Comparison of ENCODE assay signal across 16 cellular contexts in the genomic region with DNA sequence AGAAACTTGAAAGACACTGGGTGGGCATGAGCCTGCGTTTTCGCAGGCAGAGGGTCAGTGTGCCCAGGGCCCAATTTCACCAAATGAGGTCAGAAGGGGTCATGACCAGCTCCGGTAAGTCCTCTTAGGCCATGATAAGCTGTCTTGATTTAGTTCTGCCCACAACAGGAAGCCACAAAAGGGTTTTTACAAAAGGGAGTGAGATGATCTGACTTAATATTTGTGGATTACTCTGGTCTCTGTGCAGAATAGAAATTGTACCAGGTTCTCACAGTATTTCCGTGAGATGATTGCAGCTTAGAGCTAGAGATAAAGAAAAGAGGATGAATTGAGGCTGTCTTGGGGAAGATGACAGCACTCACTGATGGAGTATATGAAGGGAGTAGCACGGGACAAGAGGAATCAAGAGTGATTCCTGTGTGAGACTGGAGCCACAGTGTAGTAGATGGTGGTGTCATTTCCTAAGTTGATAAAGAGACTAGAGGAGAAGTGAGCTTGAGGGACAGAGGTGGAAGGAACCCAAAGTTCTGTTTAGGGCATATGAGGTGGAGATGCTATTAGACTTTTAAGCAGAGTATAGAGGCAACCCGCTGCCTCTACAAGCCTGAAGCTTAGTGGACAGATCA.
A peak's percentile ranks its signal among the peaks of the same experiment; 100 is the strongest.
DNase-seq lines count a peak whose midpoint lies in the region; ATAC-seq and TF ChIP-seq lines count a peak whose summit lies in the region.
"Had no signal": no experiment of that assay in that cellular context is flagged by ENCODE, and none has a peak within 500 bp of the region (broad histone marks: within the 10 kb centered on the region; RNA-seq: fewer than 3 reads in every experiment).

No MANE protein-coding gene starts in this region.

- 87 to 89% methylated on average over 6 of the region's 6 CpGs for WGBS in heart right ventricle, 2 donors

- H3K27me3 ChIP-seq in heart right ventricle = peaks cover 0 to 5% (median 0%) of the 10 kb centered on the region in 7 donors
- H3K27me3 ChIP-seq: MG63 had no signal

- TF ChIP-seq CTCF in heart right ventricle (IDR thresholded peaks at IDR 0.05) = no peak

- H3K4me1 Mint-ChIP-seq in T-helper 17 cell = peaks cover 4% of the 10 kb centered on the region
- H3K4me1 Mint-ChIP-seq in immature natural killer cell = peaks cover 13 to 29% of the 10 kb centered on the region in 2 donors

- H3K27me3 Mint-ChIP-seq in T-helper 17 cell = no peaks in the 10 kb centered on the region
- peaks cover 0 to 1% (median 0%) of the 10 kb centered on the region in 3 donors for H3K27me3 Mint-ChIP-seq in immature natural killer cell (ENCODE audit: low read depth in 3 of 3)

- H3K9me3 ChIP-seq in T-helper 17 cell (ENCODE audit: control insufficient read depth, low read length, poor library complexity, severe bottlenecking) = peaks cover 5% of the 10 kb centered on the region
- H3K9me3 ChIP-seq in heart right ventricle = no peaks in the 10 kb centered on the region
- H3K9me3 ChIP-seq: MG63 had no signal

- ATAC-seq in activated naive CD4-positive, alpha-beta T cell treated with anti-CD3 and anti-CD28 coated beads, Interleukin-2, amount 50 U/mL, for 72 hours = peak; percentile 14 to 43
- peak; percentile 28 for ATAC-seq in T-helper 17 cell
- no peak for ATAC-seq in GM19324 (IDR thresholded peaks at IDR 0.05; ENCODE audit: low FRiP score, unreplicated experiment)
- ATAC-seq in left lobe of liver = no peak
- no peak for ATAC-seq in heart right ventricle
- ATAC-seq: HepG2 had no signal

- H3K4me3 ChIP-seq in heart right ventricle = no peak overlapping the region
- H3K4me3 ChIP-seq: MG63 had no signal

- no peaks in the 10 kb centered on the region for H3K36me3 ChIP-seq in heart right ventricle
- H3K36me3 ChIP-seq: MG63 had no signal

- intact Hi-C loops in heart right ventricle (cut with DNase I) = no loop called here

- H3K4me3 Mint-ChIP-seq in T-helper 17 cell (no peak overlapping the region), immature natural killer cell (no peak overlapping the region)

- H3K27ac ChIP-seq in heart right ventricle = no peak overlapping the region

- peaks cover 0 to 17% (median 0%) of the 10 kb centered on the region in 9 donors for H3K4me1 ChIP-seq in heart right ventricle

- no peak for DNase-seq in activated naive CD4-positive, alpha-beta T cell treated with anti-CD3 and anti-CD28 coated beads, Interleukin-2, amount 50 U/mL, for 72 hours (ENCODE audit: low spot score in 2 of 2)
- no peak for DNase-seq in activated naive CD4-positive, alpha-beta T cell (lab: John Stamatoyannopoulos, UW)
- DNase-seq in T-helper 17 cell = no peak
- DNase-seq in immature natural killer cell = peak; percentile 24 to 30 (median 28)
- DNase-seq in left lobe of liver (ENCODE audit: low spot score) = no peak
- no peak for DNase-seq in heart right ventricle
- no peak for DNase-seq in NCI-H2081 treated with DMSO at 0.1 percent for 48 hours (lab: John Stamatoyannopoulos, UW)
- DNase-seq: DMS79, MG63, NCI-H1105, NCI-H1694 treated with DMSO at 0.1 percent for 48 hours, NCI-H446, NCI-H82, SHP77 had no signal

- H3K36me3 Mint-ChIP-seq in activated naive CD4-positive, alpha-beta T cell treated with anti-CD3 and anti-CD28 coated beads, Interleukin-2, amount 50 U/mL, for 72 hours = peaks cover 2 to 12% of the 10 kb centered on the region in 2 donors
- H3K36me3 Mint-ChIP-seq in T-helper 17 cell (ENCODE audit: low read depth) (no peaks in the 10 kb centered on the region), immature natural killer cell (no peaks in the 10 kb centered on the region)

- H3K27ac Mint-ChIP-seq in activated naive CD4-positive, alpha-beta T cell treated with anti-CD3 and anti-CD28 coated beads, Interleukin-2, amount 50 U/mL, for 72 hours = no peak overlapping the region
- H3K27ac Mint-ChIP-seq in T-helper 17 cell (no peak overlapping the region), immature natural killer cell (no peak overlapping the region)

- peaks cover 1 to 5% of the 10 kb centered on the region in 2 donors for H3K9me3 Mint-ChIP-seq in activated naive CD4-positive, alpha-beta T cell treated with anti-CD3 and anti-CD28 coated beads, Interleukin-2, amount 50 U/mL, for 72 hours
- no peaks in the 10 kb centered on the region for H3K9me3 Mint-ChIP-seq in immature natural killer cell

Comparison
In these comparisons a context has a peak if more than half of its experiments do, and no peak if none do; other contexts are left out.
1. ATAC-seq: peak in activated naive CD4-positive, alpha-beta T cell treated with anti-CD3 and anti-CD28 coated beads, Interleukin-2, amount 50 U/mL, for 72 hours (2 of 2) and T-helper 17 cell (single experiment); none in GM19324 (single experiment), left lobe of liver (single experiment) and heart right ventricle (0 of 8).
2. DNase-seq: peak in immature natural killer cell (3 of 3); none in activated naive CD4-positive, alpha-beta T cell treated with anti-CD3 and anti-CD28 coated beads, Interleukin-2, amount 50 U/mL, for 72 hours (0 of 2), activated naive CD4-positive, alpha-beta T cell (0 of 4), T-helper 17 cell (0 of 3), left lobe of liver (single experiment), heart right ventricle (0 of 2) and NCI-H2081 treated with DMSO at 0.1 percent for 48 hours (single experiment).